ENCODE assay signal across 17 cellular contexts in the genomic region with DNA sequence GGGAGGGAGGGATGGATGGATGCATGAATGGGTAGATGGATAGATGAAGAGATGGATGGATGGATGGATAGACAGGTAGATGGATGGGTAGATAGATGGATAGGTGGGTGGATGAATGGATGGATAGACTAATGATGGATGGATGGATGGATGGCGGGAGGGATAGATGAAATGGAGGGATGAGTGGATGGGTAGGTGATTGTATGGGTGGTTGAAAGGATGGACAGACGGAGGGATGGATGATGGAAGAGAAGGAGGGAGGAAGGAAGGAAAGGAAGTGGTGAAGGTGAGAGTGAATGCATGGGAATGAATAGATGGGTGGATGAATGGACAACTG. TPM values are rescaled to one million over a fixed set of nuclear protein-coding genes. Genes with fewer than 3 reads are reported as not detected.
A peak's percentile ranks its signal among the peaks of the same experiment; 100 is the strongest.
DNase-seq lines count a peak whose midpoint lies in the region; ATAC-seq, FAIRE-seq and TF ChIP-seq lines count a peak whose summit lies in the region.
"Had no signal": no experiment of that assay in that cellular context is flagged by ENCODE, and none has a peak within 500 bp of the region (broad histone marks: within the 10 kb centered on the region; RNA-seq: fewer than 3 reads in every experiment).

No MANE protein-coding gene starts in this region.

- in situ Hi-C loops in gastrocnemius medialis (cut with MboI; ENCODE audit: low sequenced_read_pairs in 4 of 4) = no loop called here

- no peaks in the 10 kb centered on the region for H3K27me3 ChIP-seq in bronchial epithelial cell (ENCODE audit: control insufficient read depth, insufficient read depth, low read length)
- no peaks in the 10 kb centered on the region for H3K27me3 ChIP-seq in gastrocnemius medialis
- H3K27me3 ChIP-seq: SJCRH30 had no signal

- no peaks in the 10 kb centered on the region for H3K36me3 Mint-ChIP-seq in activated CD4-positive, alpha-beta T cell treated with anti-CD3 and anti-CD28 coated beads, Interleukin-2, amount 10 ng/mL, durations not matched to agents 7 days and 5 days (ENCODE audit: low read depth)

- CTCF ChIA-PET in activated CD4-positive, alpha-beta T cell treated with anti-CD3 and anti-CD28 coated beads, Interleukin-2, amount 10 ng/mL, durations not matched to agents 7 days and 5 days (lab: Charles Lee) = no interaction called here
- CTCF ChIA-PET in HEK293 (lab: Yijun Ruan, JAX) = interaction anchor here (0.7 kb wide), 1 partner anchor 68 kb away, joined by 3 read pairs; no protein-coding TSS in a partner anchor

- H3K36me3 ChIP-seq in HEK293 (ENCODE audit: control insufficient read depth in 2 of 2, insufficient read depth in 1 of 2, low read length in 2 of 2) = no peaks in the 10 kb centered on the region
- no peaks in the 10 kb centered on the region for H3K36me3 ChIP-seq in bronchial epithelial cell (ENCODE audit: control insufficient read depth, insufficient read depth, low read length)
- no peaks in the 10 kb centered on the region for H3K36me3 ChIP-seq in gastrocnemius medialis
- H3K36me3 ChIP-seq: HAP-1, SJCRH30 had no signal

- H3K4me3 Mint-ChIP-seq in activated CD4-positive, alpha-beta T cell treated with anti-CD3 and anti-CD28 coated beads, Interleukin-2, amount 10 ng/mL, durations not matched to agents 7 days and 5 days = no peak overlapping the region

- no peak for TF ChIP-seq CTCF in HEK293 (tag by site-specific recombination; IDR thresholded peaks at IDR 0.05)
- TF ChIP-seq CTCF in bronchial epithelial cell (IDR thresholded peaks at IDR 0.05; ENCODE audit: insufficient read depth, low read length, severe bottlenecking) = no peak
- no peak for TF ChIP-seq CTCF in gastrocnemius medialis (IDR thresholded peaks at IDR 0.05 in 4 of 5, conservative IDR thresholded peaks at IDR 0.05 in 1 of 5)

- peaks cover 10% of the 10 kb centered on the region for H3K4me1 Mint-ChIP-seq in activated CD4-positive, alpha-beta T cell treated with anti-CD3 and anti-CD28 coated beads, Interleukin-2, amount 10 ng/mL, durations not matched to agents 7 days and 5 days

- no peak for TF ChIP-seq POLR2A in gastrocnemius medialis (IDR thresholded peaks at IDR 0.05)

- peaks cover 6% of the 10 kb centered on the region for H3K27me3 Mint-ChIP-seq in activated CD4-positive, alpha-beta T cell treated with anti-CD3 and anti-CD28 coated beads, Interleukin-2, amount 10 ng/mL, durations not matched to agents 7 days and 5 days

- H3K4me3 ChIP-seq in HEK293 (ENCODE audit: low read depth, low read length) = no peak overlapping the region
- no peak overlapping the region for H3K4me3 ChIP-seq in bronchial epithelial cell (ENCODE audit: low read depth, low read length)
- H3K4me3 ChIP-seq in gastrocnemius medialis = no peak overlapping the region
- H3K4me3 ChIP-seq: HAP-1, SJCRH30 had no signal

- FAIRE-seq in bronchial epithelial cell (lab: Jason Lieb, UNC) = peak; percentile 40

- ATAC-seq in gastrocnemius medialis = no peak

- H3K4me1 ChIP-seq in HEK293 (ENCODE audit: control insufficient read depth, insufficient read depth, low read length) (no peaks in the 10 kb centered on the region), gastrocnemius medialis (peaks cover 36 to 46% of the 10 kb centered on the region in 2 donors)
- H3K4me1 ChIP-seq: HAP-1 had no signal

- POLR2A ChIA-PET in activated CD4-positive, alpha-beta T cell treated with anti-CD3 and anti-CD28 coated beads, Interleukin-2, amount 10 ng/mL, durations not matched to agents 7 days and 5 days (lab: Charles Lee) = no interaction called here
- POLR2A ChIA-PET in HEK293 (lab: Yijun Ruan, JAX) = no interaction called here

- H3K9me3 Mint-ChIP-seq in activated CD4-positive, alpha-beta T cell treated with anti-CD3 and anti-CD28 coated beads, Interleukin-2, amount 10 ng/mL, durations not matched to agents 7 days and 5 days = peaks cover 12% of the 10 kb centered on the region

- DNase-seq in activated CD4-positive, alpha-beta T cell treated with anti-CD3 and anti-CD28 coated beads, Interleukin-2, amount 10 ng/mL, durations not matched to agents 7 days and 5 days = no peak
- no peak for DNase-seq in activated CD4-positive, alpha-beta T cell treated with anti-CD3 and anti-CD28 coated beads, Interleukin-2, amount 50 U/mL, for 1 hour
- no peak for DNase-seq in bronchial epithelial cell (ENCODE audit: low read depth)
- no peak for DNase-seq in gastrocnemius medialis
- no peak for DNase-seq in SK-N-DZ (ENCODE audit: low spot score)
- no peak for DNase-seq in activated gamma-delta T cell treated with Interleukin-2 at 50 U/mL for 16 hours
- no peak for DNase-seq in NCI-H774 (lab: John Stamatoyannopoulos, UW)
- DNase-seq: NCI-H146, NCI-H226, NCI-H526, SJCRH30 had no signal

- intact Hi-C loops in gastrocnemius medialis (cut with DNase I; ENCODE audit: low total_unique reads) = loop anchor here (1.0 to 2.0 kb wide), 2 partner anchors 24 to 33 kb away; no protein-coding TSS in a partner anchor

- no peak overlapping the region for H3K27ac ChIP-seq in HEK293 (ENCODE audit: extremely low read depth, low read depth, low read length)
- H3K27ac ChIP-seq in gastrocnemius medialis = peak overlapping the region in 3 of 4 donors; percentile 88 to 99 (median 96)
- H3K27ac ChIP-seq: C4-2B, SJCRH30 had no signal

- no peaks in the 10 kb centered on the region for H3K9me3 ChIP-seq in HEK293 (ENCODE audit: control insufficient read depth, insufficient read depth, low read depth, low read length)
- no peaks in the 10 kb centered on the region for H3K9me3 ChIP-seq in gastrocnemius medialis
- H3K9me3 ChIP-seq: HAP-1, SJCRH30 had no signal

- H3K27ac Mint-ChIP-seq in activated CD4-positive, alpha-beta T cell treated with anti-CD3 and anti-CD28 coated beads, Interleukin-2, amount 10 ng/mL, durations not matched to agents 7 days and 5 days = peak overlapping the region; percentile 62

TF ChIP-seq in HEK293, 187 proteins besides CTCF, POLR2A, EP300 and RAD21:
- TF ChIP-seq, protein P1, sequence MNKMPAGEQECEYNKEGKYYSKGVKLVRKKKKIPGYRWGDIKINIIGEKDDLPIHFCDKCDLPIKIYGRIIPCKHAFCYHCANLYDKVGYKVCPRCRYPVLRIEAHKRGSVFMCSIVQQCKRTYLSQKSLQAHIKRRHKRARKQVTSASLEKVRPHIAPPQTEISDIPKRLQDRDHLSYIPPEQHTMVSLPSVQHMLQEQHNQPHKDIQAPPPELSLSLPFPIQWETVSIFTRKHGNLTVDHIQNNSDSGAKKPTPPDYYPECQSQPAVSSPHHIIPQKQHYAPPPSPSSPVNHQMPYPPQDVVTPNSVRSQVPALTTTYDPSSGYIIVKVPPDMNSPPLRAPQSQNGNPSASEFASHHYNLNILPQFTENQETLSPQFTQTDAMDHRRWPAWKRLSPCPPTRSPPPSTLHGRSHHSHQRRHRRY (tag by site-specific recombination; IDR thresholded peaks at IDR 0.05) = no peak
- TF ChIP-seq ZNF837 (tag by site-specific recombination; IDR thresholded peaks at IDR 0.05) (no peak), ZBTB17 (tag by site-specific recombination; IDR thresholded peaks at IDR 0.05) (peak; percentile 78), YY2 (tag by site-specific recombination; IDR thresholded peaks at IDR 0.05) (no peak), ZNF157 (tag by site-specific recombination; IDR thresholded peaks at IDR 0.05) (no peak), ZNF311 (tag by site-specific recombination; IDR thresholded peaks at IDR 0.05; ENCODE audit: borderline replicate concordance) (no peak), ZNF366 (tag by site-specific recombination; conservative IDR thresholded peaks at IDR 0.05) (peak; percentile 95)

RNA-seq across cellular contexts. Expression of gene TNNT3, which starts 3.7 kb away (rescaled TPM):
- 1 to 10 TPM; 3.7 to 5.4 TPM for total RNA-seq in activated CD4-positive, alpha-beta T cell treated with anti-CD3 and anti-CD28 coated beads, Interleukin-2, amount 10 ng/mL, durations not matched to agents 7 days and 5 days
- not detected in 2 replicates for total RNA-seq in bronchial epithelial cell
- total RNA-seq in gastrocnemius medialis = 1,000 to 10,000 TPM; 1,260 to 3,441 (median 1,835) TPM
- not detected in 2 replicates for polyA plus RNA-seq in SK-N-DZ (2014; cell fraction: cytosol; rRNA removed)
- 0.14 TPM in 1 of 2 replicates, not detected in the other for polyA plus RNA-seq in SK-N-DZ (2014; cell fraction: nucleus; rRNA removed)
- total RNA-seq: A172, RPMI7951 had no signal

RNA-seq across cellular contexts. Expression of gene PRR33, which starts 24.1 kb away (rescaled TPM):
- under 1 TPM in 1 of 2 experiments, not detected in 1; 0.05 TPM for total RNA-seq in activated CD4-positive, alpha-beta T cell treated with anti-CD3 and anti-CD28 coated beads, Interleukin-2, amount 10 ng/mL, durations not matched to agents 7 days and 5 days
- not detected in 2 replicates for total RNA-seq in bronchial epithelial cell
- total RNA-seq in gastrocnemius medialis = 1 to 10 TPM in 2 of 4 donors, under 1 TPM in 2; 0.16 to 2.3 (median 1.0) TPM
- not detected in 2 replicates for polyA plus RNA-seq in SK-N-DZ (2014; cell fraction: cytosol; rRNA removed)
- not detected in 2 replicates for polyA plus RNA-seq in SK-N-DZ (2014; cell fraction: nucleus; rRNA removed)
- total RNA-seq: A172, OCI-LY7, RPMI7951 had no signal

RNA-seq across cellular contexts. Expression of gene MRPL23, which starts 31.4 kb away (rescaled TPM):
- total RNA-seq in activated CD4-positive, alpha-beta T cell treated with anti-CD3 and anti-CD28 coated beads, Interleukin-2, amount 10 ng/mL, durations not matched to agents 7 days and 5 days = 100 to 1,000 TPM in 1 of 2 experiments, 10 to 100 TPM in 1; 77.5 to 106 TPM
- 97.7 and 125 TPM in 2 replicates for total RNA-seq in bronchial epithelial cell
- 100 to 1,000 TPM; 128 to 243 (median 187) TPM for total RNA-seq in gastrocnemius medialis
- polyA plus RNA-seq in SK-N-DZ (2014; cell fraction: cytosol; rRNA removed) = 248 and 340 TPM in 2 replicates
- polyA plus RNA-seq in SK-N-DZ (2014; cell fraction: nucleus; rRNA removed) = 178 and 215 TPM in 2 replicates

Comparison
In these comparisons a context has a peak if more than half of its experiments do, and no peak if none do; other contexts are left out.
1. RNA of gene TNNT3, which starts 3.7 kb away (total RNA-seq): 1,260 to 3,441 TPM in gastrocnemius medialis; 3.7 to 5.4 TPM in activated CD4-positive, alpha-beta T cell treated with anti-CD3 and anti-CD28 coated beads, Interleukin-2, amount 10 ng/mL, durations not matched to agents 7 days and 5 days and not detected in bronchial epithelial cell; every median in the first group is over 100 times any median in the second.